In the genomic region with DNA sequence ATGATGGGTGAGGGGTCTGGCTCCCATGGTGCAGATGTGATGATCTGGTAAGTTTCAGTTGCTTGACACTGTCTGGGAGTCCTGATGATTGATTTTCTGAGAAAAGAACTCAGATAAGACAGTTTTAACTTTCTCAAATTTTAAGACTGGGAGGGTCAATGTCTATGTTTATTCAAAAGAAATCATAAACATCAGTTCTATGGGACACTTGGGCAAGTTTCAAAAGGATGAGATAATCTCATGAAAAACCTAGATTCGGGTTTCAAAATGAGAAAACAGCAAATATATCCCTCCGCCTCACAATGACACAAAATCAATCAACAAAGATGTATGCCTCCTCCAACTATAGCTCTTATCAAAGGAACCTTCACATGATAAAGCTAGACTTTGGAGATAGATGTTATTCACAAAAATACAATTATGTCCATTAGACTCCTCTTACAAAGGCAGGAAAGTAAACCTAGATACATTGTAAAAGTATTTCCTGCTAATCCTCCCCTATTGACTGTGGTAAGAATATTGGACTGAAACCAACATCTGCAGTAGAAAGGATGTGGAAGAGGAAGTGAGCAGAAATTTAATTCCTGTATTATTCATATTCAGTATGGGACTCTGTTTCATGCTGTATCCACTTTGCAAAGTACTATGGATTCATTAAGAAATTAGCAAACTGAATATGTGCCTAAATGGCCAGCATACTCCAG, we compare ENCODE assay signal across 1 cellular context.
A peak's percentile ranks its signal among the peaks of the same experiment; 100 is the strongest.
TF ChIP-seq lines count a peak whose summit lies in the region.

No MANE protein-coding gene starts in this region.

TF ChIP-seq in GM12878, 131 proteins besides CTCF, POLR2A, EP300 and RAD21 (continued from another document):
- TF ChIP-seq, protein P1, sequence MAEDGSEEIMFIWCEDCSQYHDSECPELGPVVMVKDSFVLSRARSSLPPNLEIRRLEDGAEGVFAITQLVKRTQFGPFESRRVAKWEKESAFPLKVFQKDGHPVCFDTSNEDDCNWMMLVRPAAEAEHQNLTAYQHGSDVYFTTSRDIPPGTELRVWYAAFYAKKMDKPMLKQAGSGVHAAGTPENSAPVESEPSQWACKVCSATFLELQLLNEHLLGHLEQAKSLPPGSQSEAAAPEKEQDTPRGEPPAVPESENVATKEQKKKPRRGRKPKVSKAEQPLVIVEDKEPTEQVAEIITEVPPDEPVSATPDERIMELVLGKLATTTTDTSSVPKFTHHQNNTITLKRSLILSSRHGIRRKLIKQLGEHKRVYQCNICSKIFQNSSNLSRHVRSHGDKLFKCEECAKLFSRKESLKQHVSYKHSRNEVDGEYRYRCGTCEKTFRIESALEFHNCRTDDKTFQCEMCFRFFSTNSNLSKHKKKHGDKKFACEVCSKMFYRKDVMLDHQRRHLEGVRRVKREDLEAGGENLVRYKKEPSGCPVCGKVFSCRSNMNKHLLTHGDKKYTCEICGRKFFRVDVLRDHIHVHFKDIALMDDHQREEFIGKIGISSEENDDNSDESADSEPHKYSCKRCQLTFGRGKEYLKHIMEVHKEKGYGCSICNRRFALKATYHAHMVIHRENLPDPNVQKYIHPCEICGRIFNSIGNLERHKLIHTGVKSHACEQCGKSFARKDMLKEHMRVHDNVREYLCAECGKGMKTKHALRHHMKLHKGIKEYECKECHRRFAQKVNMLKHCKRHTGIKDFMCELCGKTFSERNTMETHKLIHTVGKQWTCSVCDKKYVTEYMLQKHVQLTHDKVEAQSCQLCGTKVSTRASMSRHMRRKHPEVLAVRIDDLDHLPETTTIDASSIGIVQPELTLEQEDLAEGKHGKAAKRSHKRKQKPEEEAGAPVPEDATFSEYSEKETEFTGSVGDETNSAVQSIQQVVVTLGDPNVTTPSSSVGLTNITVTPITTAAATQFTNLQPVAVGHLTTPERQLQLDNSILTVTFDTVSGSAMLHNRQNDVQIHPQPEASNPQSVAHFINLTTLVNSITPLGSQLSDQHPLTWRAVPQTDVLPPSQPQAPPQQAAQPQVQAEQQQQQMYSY (CRISPR knock-in tag; IDR thresholded peaks at IDR 0.05): no peak
- TF ChIP-seq POU2F2 (IDR thresholded peaks at IDR 0.05; ENCODE audit: borderline replicate concordance, low read depth, low read length) (no peak), SRF (IDR thresholded peaks at IDR 0.05; ENCODE audit: low read depth in 2 of 2, low read length in 2 of 2) (no peak), TCF12 (IDR thresholded peaks at IDR 0.05; ENCODE audit: low read depth, low read length) (peak; percentile 26; the same call in 1 of the 2 replicates), IKZF2 (IDR thresholded peaks at IDR 0.05) (peak; percentile 19 to 42; a peak in 1 of 4 replicates), IKZF1 (conservative IDR thresholded peaks at IDR 0.05) (peak; percentile 52; the same call in 1 of the 2 replicates), ZBED1 (IDR thresholded peaks at IDR 0.05; ENCODE audit: borderline replicate concordance) (peak; percentile 88), IRF4 (IDR thresholded peaks at IDR 0.05; ENCODE audit: low read depth, low read length) (peak; percentile 57; the same call in 1 of the 2 replicates), RUNX3 (IDR thresholded peaks at IDR 0.05; ENCODE audit: low read length) (peak; percentile 86), MTA3 (IDR thresholded peaks at IDR 0.05; ENCODE audit: borderline replicate concordance, low read length) (0 out of 2 replicates have a peak, but pooled peaks have one; percentile 36), BCL11A (IDR thresholded peaks at IDR 0.05; ENCODE audit: low read depth, low read length) (0 out of 2 replicates have a peak, but pooled peaks have one; percentile 6), JUND (IDR thresholded peaks at IDR 0.05; ENCODE audit: low read depth, low read length) (no peak), CREM (IDR thresholded peaks at IDR 0.05; ENCODE audit: low read depth) (peak; percentile 62), JUNB (IDR thresholded peaks at IDR 0.05) (peak; percentile 86), KLF5 (IDR thresholded peaks at IDR 0.05; ENCODE audit: partially characterized antibody) (no peak), NFXL1 (IDR thresholded peaks at IDR 0.05; ENCODE audit: borderline replicate concordance) (no peak), ASH2L (IDR thresholded peaks at IDR 0.05; ENCODE audit: borderline replicate concordance, low read depth) (no peak), EED (IDR thresholded peaks at IDR 0.05; ENCODE audit: low read depth) (0 out of 2 replicates have a peak, but pooled peaks have one; percentile 33), RAD51 (IDR thresholded peaks at IDR 0.05) (no peak), CBFB (IDR thresholded peaks at IDR 0.05; ENCODE audit: low read depth) (0 out of 2 replicates have a peak, but pooled peaks have one; percentile 48), NFIC (IDR thresholded peaks at IDR 0.05; ENCODE audit: low read depth, low read length) (peak; percentile 91), ZNF207 (IDR thresholded peaks at IDR 0.05; ENCODE audit: borderline replicate concordance) (no peak), CEBPB (IDR thresholded peaks at IDR 0.05; ENCODE audit: borderline replicate concordance in 1 of 2, low read depth in 2 of 2, low read length in 2 of 2) (0 out of 4 replicates have a peak, but pooled peaks of 1 of the 2 experiments have one; percentile 51), KAT2A (conservative IDR thresholded peaks at IDR 0.05; ENCODE audit: control insufficient read depth, low read depth, low read length) (no peak), DPF2 (IDR thresholded peaks at IDR 0.05) (peak; percentile 44; the same call in 1 of the 2 replicates)
- TF ChIP-seq, protein P2, sequence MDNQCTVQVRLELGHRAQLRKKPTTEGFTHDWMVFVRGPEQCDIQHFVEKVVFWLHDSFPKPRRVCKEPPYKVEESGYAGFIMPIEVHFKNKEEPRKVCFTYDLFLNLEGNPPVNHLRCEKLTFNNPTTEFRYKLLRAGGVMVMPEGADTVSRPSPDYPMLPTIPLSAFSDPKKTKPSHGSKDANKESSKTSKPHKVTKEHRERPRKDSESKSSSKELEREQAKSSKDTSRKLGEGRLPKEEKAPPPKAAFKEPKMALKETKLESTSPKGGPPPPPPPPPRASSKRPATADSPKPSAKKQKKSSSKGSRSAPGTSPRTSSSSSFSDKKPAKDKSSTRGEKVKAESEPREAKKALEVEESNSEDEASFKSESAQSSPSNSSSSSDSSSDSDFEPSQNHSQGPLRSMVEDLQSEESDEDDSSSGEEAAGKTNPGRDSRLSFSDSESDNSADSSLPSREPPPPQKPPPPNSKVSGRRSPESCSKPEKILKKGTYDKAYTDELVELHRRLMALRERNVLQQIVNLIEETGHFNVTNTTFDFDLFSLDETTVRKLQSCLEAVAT (IDR thresholded peaks at IDR 0.05): no peak
- TF ChIP-seq, protein P3, sequence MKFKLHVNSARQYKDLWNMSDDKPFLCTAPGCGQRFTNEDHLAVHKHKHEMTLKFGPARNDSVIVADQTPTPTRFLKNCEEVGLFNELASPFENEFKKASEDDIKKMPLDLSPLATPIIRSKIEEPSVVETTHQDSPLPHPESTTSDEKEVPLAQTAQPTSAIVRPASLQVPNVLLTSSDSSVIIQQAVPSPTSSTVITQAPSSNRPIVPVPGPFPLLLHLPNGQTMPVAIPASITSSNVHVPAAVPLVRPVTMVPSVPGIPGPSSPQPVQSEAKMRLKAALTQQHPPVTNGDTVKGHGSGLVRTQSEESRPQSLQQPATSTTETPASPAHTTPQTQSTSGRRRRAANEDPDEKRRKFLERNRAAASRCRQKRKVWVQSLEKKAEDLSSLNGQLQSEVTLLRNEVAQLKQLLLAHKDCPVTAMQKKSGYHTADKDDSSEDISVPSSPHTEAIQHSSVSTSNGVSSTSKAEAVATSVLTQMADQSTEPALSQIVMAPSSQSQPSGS (IDR thresholded peaks at IDR 0.05; ENCODE audit: low read length): peak; percentile 79
